In genomic region chr6:131807321-131807643, GRCh38 we compare ENCODE assay signal across 8 cellular contexts. TPM values are rescaled to one million over a fixed set of nuclear protein-coding genes. Genes with fewer than 3 reads are reported as not detected.
A peak's percentile ranks its signal among the peaks of the same experiment; 100 is the strongest.
DNase-seq lines count a peak whose midpoint lies in the region; ATAC-seq, FAIRE-seq and TF ChIP-seq lines count a peak whose summit lies in the region.

No MANE protein-coding gene starts in this region.

- DNase-seq in H7 = no peak
- no peak for DNase-seq in hepatocyte (ENCODE audit: low spot score)
- no peak for DNase-seq in small intestine
- DNase-seq in HTR-8/SVneo (ENCODE audit: insufficient read length, low spot score) = no peak
- no peak for DNase-seq in left lobe of liver (ENCODE audit: low spot score)
- no peak for DNase-seq in KG1 (lab: John Stamatoyannopoulos, UW)
- DNase-seq in HuH-7 (ENCODE audit: low spot score) = no peak

- no peak for FAIRE-seq in small intestine (lab: Jason Lieb, UNC)
- no peak for FAIRE-seq in HTR-8/SVneo (lab: Jason Lieb, UNC)

- peaks cover 31% of the 10 kb centered on the region for H3K79me2 ChIP-seq in hepatocyte

- peak overlapping the region; percentile 60 for H3K4me3 ChIP-seq in H7 (ENCODE audit: insufficient read depth, low read depth, low read length)
- H3K4me3 ChIP-seq in WI38 (ENCODE audit: low read depth, low read length) = peak overlapping the region; percentile 63
- H3K4me3 ChIP-seq in hepatocyte = peak overlapping the region; percentile 93
- H3K4me3 ChIP-seq in small intestine (ENCODE audit: low read depth in 1 of 2, low read length in 2 of 2) = peak overlapping the region; percentile 51 to 88

- H3K27me3 ChIP-seq in H7 (ENCODE audit: control insufficient read depth, insufficient read depth, low read length) (peaks cover 6% of the 10 kb centered on the region), hepatocyte (peaks cover 12% of the 10 kb centered on the region), small intestine (ENCODE audit: control insufficient read depth in 2 of 2, insufficient read depth in 2 of 2, low read length in 2 of 2) (no peaks in the 10 kb centered on the region)

- ATAC-seq in left lobe of liver = no peak

- H3K36me3 ChIP-seq in H7 (replicated peaks; ENCODE audit: control insufficient read depth, insufficient read depth, low read length) = no peaks in the 10 kb centered on the region
- H3K36me3 ChIP-seq in hepatocyte (replicated peaks; ENCODE audit: insufficient read depth, low read depth) = no peaks in the 10 kb centered on the region
- no peaks in the 10 kb centered on the region for H3K36me3 ChIP-seq in small intestine (ENCODE audit: control insufficient read depth in 2 of 2, insufficient read depth in 2 of 2, low read length in 2 of 2)

- 6% methylated on average over 17 of the region's 17 CpGs for WGBS in hepatocyte (ENCODE audit: low lambda C conversion rate, missing lambda C conversion rate)
- 2 to 3% (median 3%) methylated on average over 17 of the region's 17 CpGs for WGBS in small intestine, 3 donors

- H3K27ac ChIP-seq in hepatocyte (no peak overlapping the region), small intestine (ENCODE audit: low read depth in 1 of 2, low read length in 1 of 2) (no peak overlapping the region)

- H3K4me1 ChIP-seq in hepatocyte (ENCODE audit: insufficient read depth) = peaks cover 3% of the 10 kb centered on the region
- peaks cover 0 to 3% of the 10 kb centered on the region in 2 donors for H3K4me1 ChIP-seq in small intestine (ENCODE audit: control insufficient read depth in 2 of 2, insufficient read depth in 1 of 2, low read depth in 1 of 2, low read length in 1 of 2)

- H2AFZ ChIP-seq in hepatocyte = peak overlapping the region; percentile 97

- H4K20me1 ChIP-seq in hepatocyte (ENCODE audit: insufficient read depth, poor library complexity, severe bottlenecking) = no peaks in the 10 kb centered on the region

- TF ChIP-seq CTCF in WI38 (IDR thresholded peaks at IDR 0.05; ENCODE audit: low read depth, low read length) (no peak), hepatocyte (IDR thresholded peaks at IDR 0.05; ENCODE audit: poor library complexity) (no peak)

- peak overlapping the region; percentile 85 for H3K4me2 ChIP-seq in hepatocyte

- no peaks in the 10 kb centered on the region for H3K9me3 ChIP-seq in hepatocyte (ENCODE audit: low read depth)
- H3K9me3 ChIP-seq in small intestine (ENCODE audit: control insufficient read depth, low read depth) = no peaks in the 10 kb centered on the region

- no peaks in the 10 kb centered on the region for H3K9me2 ChIP-seq in hepatocyte (replicated peaks; ENCODE audit: insufficient read depth)

RNA-seq across cellular contexts. Expression of gene ENPP1, which starts 0.5 kb away (rescaled TPM):
- total RNA-seq in H7 (2014; rRNA removed; shearing (Covaris generic)) = 17.8 and 24.5 TPM in 2 replicates
- total RNA-seq in hepatocyte = 86.9 and 91.4 TPM in 2 replicates
- polyA plus RNA-seq in hepatocyte = 74.7 and 81.5 TPM in 2 replicates
- 1 to 10 TPM in 1 of 3 donors, under 1 TPM in 2; 0.57 to 1.3 (median 0.81) TPM for polyA plus RNA-seq in small intestine
- 49.1 TPM for total RNA-seq in left lobe of liver
